ENCODE assay signal across 9 cellular contexts in the genomic region with DNA sequence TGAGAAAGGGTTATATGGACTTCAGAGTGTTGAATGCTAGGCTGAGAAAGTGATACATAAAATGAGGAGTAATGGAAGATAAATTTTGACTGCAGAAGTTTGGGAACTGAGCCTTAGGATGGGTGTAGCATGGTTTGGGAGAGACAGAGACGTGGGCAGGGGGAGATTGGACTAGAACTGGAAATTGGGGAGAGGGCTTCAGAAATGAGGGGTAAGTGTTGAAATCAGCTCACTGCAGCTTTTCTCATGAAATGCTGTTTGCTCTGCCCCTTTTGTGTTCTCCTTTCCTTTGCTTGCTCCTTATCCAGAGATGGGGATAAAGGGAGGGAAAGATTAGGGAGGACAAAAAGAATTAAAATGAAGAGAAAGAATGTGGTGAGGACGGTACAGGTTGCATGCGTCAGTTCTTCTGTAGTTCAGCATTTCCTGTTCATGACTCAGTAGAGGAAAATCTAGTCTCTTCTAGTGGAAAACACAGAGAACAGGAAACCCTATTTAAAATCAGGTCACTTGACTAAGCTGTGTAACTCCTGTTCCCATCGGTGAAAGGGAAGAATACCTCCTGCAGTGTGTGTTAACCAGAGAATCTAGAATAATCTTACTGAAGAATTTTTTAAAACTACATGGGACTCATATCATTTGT.
DNase-seq lines count a peak whose midpoint lies in the region; ATAC-seq and FAIRE-seq lines count a peak whose summit lies in the region.
"Had no signal": no experiment of that assay in that cellular context is flagged by ENCODE, and none has a peak within 500 bp of the region (broad histone marks: within the 10 kb centered on the region; RNA-seq: fewer than 3 reads in every experiment).

No MANE protein-coding gene starts in this region.

- no peaks in the 10 kb centered on the region for H3K9me3 Mint-ChIP-seq in activated T-helper 17 cell treated with anti-CD3 and anti-CD28 coated beads, Interleukin-2, amount 50 U/mL, for 72 hours
- H3K9me3 Mint-ChIP-seq: T-helper 1 cell treated with Interleukin-12 subunit alpha and Interleukin-12 subunit beta and Interleukin-4 antibody, amounts not matched to agents 30 μg/mL and 1 μg/mL, for 36 hours had no signal

- peak; percentile 53 for FAIRE-seq in islet of Langerhans (lab: Jason Lieb, UNC)

- ATAC-seq in GM18499 (IDR thresholded peaks at IDR 0.05; ENCODE audit: insufficient read depth, unreplicated experiment) (peak; percentile 69), HG02759 (IDR thresholded peaks at IDR 0.05; ENCODE audit: unreplicated experiment) (peak; percentile 66), aorta (ENCODE audit: low FRiP score) (no peak), HG02970 (IDR thresholded peaks at IDR 0.05; ENCODE audit: low FRiP score, unreplicated experiment) (no peak)
- peak; percentile 99 for ATAC-seq in activated T-helper 17 cell treated with anti-CD3 and anti-CD28 coated beads, Interleukin-2, amount 50 U/mL, for 72 hours (replicated peaks)

- no peaks in the 10 kb centered on the region for H3K36me3 Mint-ChIP-seq in activated T-helper 17 cell treated with anti-CD3 and anti-CD28 coated beads, Interleukin-2, amount 50 U/mL, for 72 hours (ENCODE audit: low read depth)

- no peaks in the 10 kb centered on the region for H3K27me3 Mint-ChIP-seq in activated T-helper 17 cell treated with anti-CD3 and anti-CD28 coated beads, Interleukin-2, amount 50 U/mL, for 72 hours

- DNase-seq in aorta: no peak
- no peak for DNase-seq in ecto neural progenitor cell (ENCODE audit: low spot score)
- no peak for DNase-seq in stimulated activated naive CD4-positive, alpha-beta T cell treated with Interleukin-2 at 50 U/mL for 16 hours (lab: John Stamatoyannopoulos, UW)

- peaks cover 0 to 5% of the 10 kb centered on the region in 2 donors for H3K36me3 ChIP-seq in aorta (ENCODE audit: control insufficient read depth in 1 of 2, insufficient read depth in 2 of 2, low read length in 1 of 2)

- no peak overlapping the region for H3K4me3 ChIP-seq in aorta (ENCODE audit: low read length in 2 of 2)

- H3K4me3 Mint-ChIP-seq in activated T-helper 17 cell treated with anti-CD3 and anti-CD28 coated beads, Interleukin-2, amount 50 U/mL, for 72 hours: no peak overlapping the region
- H3K4me3 Mint-ChIP-seq: T-helper 1 cell treated with Interleukin-12 subunit alpha and Interleukin-12 subunit beta and Interleukin-4 antibody, amounts not matched to agents 30 μg/mL and 1 μg/mL, for 36 hours had no signal

- H3K27ac Mint-ChIP-seq in activated T-helper 17 cell treated with anti-CD3 and anti-CD28 coated beads, Interleukin-2, amount 50 U/mL, for 72 hours: no peak overlapping the region
- H3K27ac Mint-ChIP-seq: T-helper 1 cell treated with Interleukin-12 subunit alpha and Interleukin-12 subunit beta and Interleukin-4 antibody, amounts not matched to agents 30 μg/mL and 1 μg/mL, for 36 hours had no signal

- intact Hi-C loops in aorta (cut with DNase I): loop anchor here in 1 of 2 donors (5.0 kb wide), 1 partner anchor 104 kb away; a partner anchor contains a TSS

- peaks cover 7 to 10% of the 10 kb centered on the region in 2 donors for H3K4me1 ChIP-seq in aorta (ENCODE audit: control insufficient read depth in 1 of 2, insufficient read depth in 2 of 2, low read length in 2 of 2)

- no peaks in the 10 kb centered on the region for H3K4me1 Mint-ChIP-seq in activated T-helper 17 cell treated with anti-CD3 and anti-CD28 coated beads, Interleukin-2, amount 50 U/mL, for 72 hours

- WGBS in aorta, 2 donors: 16 to 18% methylated on average over 4 of the region's 4 CpGs

- H3K27me3 ChIP-seq in aorta (ENCODE audit: control insufficient read depth in 1 of 2, insufficient read depth in 2 of 2, low read length in 1 of 2): no peaks in the 10 kb centered on the region

- H3K9me3 ChIP-seq in aorta (ENCODE audit: control insufficient read depth, low read length): no peaks in the 10 kb centered on the region

- H3K27ac ChIP-seq in aorta (ENCODE audit: low read depth in 1 of 2, low read length in 2 of 2): peak overlapping the region; percentile 70 to 89

Comparison
In these comparisons a context has a peak if more than half of its experiments do, and no peak if none do; other contexts are left out.
1. ATAC-seq: peak in GM18499 (single experiment), HG02759 (single experiment) and activated T-helper 17 cell treated with anti-CD3 and anti-CD28 coated beads, Interleukin-2, amount 50 U/mL, for 72 hours (single experiment); none in aorta (single experiment) and HG02970 (single experiment).